26 cellular contexts compared by ENCODE assay signal in genomic region chr13:101673360-101674105, GRCh38.
DNase-seq lines count a peak whose midpoint lies in the region; ATAC-seq, FAIRE-seq and TF ChIP-seq lines count a peak whose summit lies in the region.
"Had no signal": no experiment of that assay in that cellular context is flagged by ENCODE, and none has a peak within 500 bp of the region (broad histone marks: within the 10 kb centered on the region; RNA-seq: fewer than 3 reads in every experiment).

No MANE protein-coding gene starts in this region.

- no peak overlapping the region for H3K4me2 ChIP-seq in DND-41 (ENCODE audit: insufficient read depth, low read length)

- no peak overlapping the region for H2AFZ ChIP-seq in DND-41 (ENCODE audit: low read depth, low read length)

- H3K27me3 ChIP-seq in DND-41 (ENCODE audit: insufficient read depth, low read length, poor library complexity) (no peaks in the 10 kb centered on the region), bronchial epithelial cell (ENCODE audit: control insufficient read depth, insufficient read depth, low read length) (no peaks in the 10 kb centered on the region)
- H3K27me3 ChIP-seq: adrenal gland, neutrophil had no signal

- DNase-seq in DND-41 (no peak), LHCN-M2 (ENCODE audit: low read depth) (peak; percentile 63), bronchial epithelial cell (ENCODE audit: low read depth) (peak; percentile 17), renal cortical epithelial cell (ENCODE audit: low read depth) (peak; percentile 55), DMS153 (lab: John Stamatoyannopoulos, UW) (no peak), NCI-H2029 (lab: John Stamatoyannopoulos, UW) (no peak)
- no peak for DNase-seq in stimulated activated CD4-positive, alpha-beta T cell treated with anti-CD3 and anti-CD28 coated beads, Interleukin-2, amount 100 ng/mL, for 48 hours
- DNase-seq: activated CD4-positive, alpha-beta T cell treated with anti-CD3 and anti-CD28 coated beads, Interleukin-2, amount 50 U/mL, for 48 hours; activated CD8-positive, alpha-beta memory T cell treated with anti-CD3 and anti-CD28 coated beads, Interleukin-2, amount 50 U/mL, for 4 hours; activated naive CD4-positive, alpha-beta T cell treated with anti-CD3 and anti-CD28 coated beads, Interleukin-2, amount 10 ng/mL, durations not matched to agents 7 days and 5 days; adrenal gland; C1 segment of cervical spinal cord; Kasumi-1; NCI-H1048; stimulated activated CD4-positive, alpha-beta T cell treated with anti-CD3 and anti-CD28 coated beads, Interleukin-4, amount 100 ng/mL, for 4 hours; T-helper 17 cell; trophoblast cell had no signal

- no peaks in the 10 kb centered on the region for H3K9me3 ChIP-seq in DND-41 (ENCODE audit: insufficient read depth, low read length, severe bottlenecking)
- H3K9me3 ChIP-seq: adrenal gland, neutrophil, prostate gland had no signal

- H3K4me3 ChIP-seq in DND-41 (ENCODE audit: low read depth in 1 of 2, low read length in 2 of 2) (no peak overlapping the region), bronchial epithelial cell (ENCODE audit: low read depth, low read length) (no peak overlapping the region)
- H3K4me3 ChIP-seq: adrenal gland, prostate gland, SK-N-MC had no signal

- no peaks in the 10 kb centered on the region for H3K36me3 ChIP-seq in DND-41 (ENCODE audit: insufficient read depth, low read length)
- H3K36me3 ChIP-seq in bronchial epithelial cell (ENCODE audit: control insufficient read depth, insufficient read depth, low read length): no peaks in the 10 kb centered on the region
- H3K36me3 ChIP-seq: adrenal gland, neutrophil, prostate gland had no signal

- H3K79me2 ChIP-seq in DND-41 (ENCODE audit: insufficient read depth, low read length): no peaks in the 10 kb centered on the region

- H3K27ac ChIP-seq in DND-41 (ENCODE audit: low read length): no peak overlapping the region
- H3K27ac ChIP-seq: adrenal gland, epithelial cell of prostate, neutrophil, prostate gland, SK-N-MC had no signal

- H3K4me1 ChIP-seq in DND-41 (ENCODE audit: insufficient read depth, low read length): no peaks in the 10 kb centered on the region
- H3K4me1 ChIP-seq: adrenal gland, prostate gland had no signal

- ATAC-seq in DND-41 (ENCODE audit: insufficient read depth, low read depth): peak; percentile 48; the same call in 1 of the 3 replicates
- ATAC-seq: HCT116, T-helper 17 cell had no signal

- no peaks in the 10 kb centered on the region for H4K20me1 ChIP-seq in DND-41 (ENCODE audit: insufficient read depth, low read length)

- no peak overlapping the region for H3K9ac ChIP-seq in DND-41 (ENCODE audit: low read depth, low read length)

- no peak for TF ChIP-seq CTCF in DND-41 (IDR thresholded peaks at IDR 0.05; ENCODE audit: borderline replicate concordance, extremely low read depth, low read length, poor library complexity, severe bottlenecking)
- TF ChIP-seq CTCF in bronchial epithelial cell (IDR thresholded peaks at IDR 0.05; ENCODE audit: insufficient read depth, low read length, severe bottlenecking): no peak

- FAIRE-seq in bronchial epithelial cell (lab: Jason Lieb, UNC): no peak
- FAIRE-seq: colon, G401.6, keratinocyte, TTC549 had no signal

Comparison
In these comparisons a context has a peak if more than half of its experiments do, and no peak if none do; other contexts are left out.
1. DNase-seq: peak in LHCN-M2 (single experiment), bronchial epithelial cell (single experiment) and renal cortical epithelial cell (single experiment); none in DND-41 (single experiment), stimulated activated CD4-positive, alpha-beta T cell treated with anti-CD3 and anti-CD28 coated beads, Interleukin-2, amount 100 ng/mL, for 48 hours (0 of 2), DMS153 (single experiment) and NCI-H2029 (single experiment).